In genomic region chr1:178024504-178024903, GRCh38 we compare ENCODE assay signal across 8 cellular contexts.
"Had no signal": no experiment of that assay in that cellular context is flagged by ENCODE, and none has a peak within 500 bp of the region (broad histone marks: within the 10 kb centered on the region; RNA-seq: fewer than 3 reads in every experiment).

No MANE protein-coding gene starts in this region.

- H3K4me3 ChIP-seq: GM12878 had no signal

- ATAC-seq: GM12878 had no signal

- FAIRE-seq: G401.6, GM12878, GM12891, GM12892, GM18507, GM19239 had no signal

- DNase-seq: GDM1, GF-D8 had no signal
